ENCODE assay signal across 1 cellular context in the genomic region with DNA sequence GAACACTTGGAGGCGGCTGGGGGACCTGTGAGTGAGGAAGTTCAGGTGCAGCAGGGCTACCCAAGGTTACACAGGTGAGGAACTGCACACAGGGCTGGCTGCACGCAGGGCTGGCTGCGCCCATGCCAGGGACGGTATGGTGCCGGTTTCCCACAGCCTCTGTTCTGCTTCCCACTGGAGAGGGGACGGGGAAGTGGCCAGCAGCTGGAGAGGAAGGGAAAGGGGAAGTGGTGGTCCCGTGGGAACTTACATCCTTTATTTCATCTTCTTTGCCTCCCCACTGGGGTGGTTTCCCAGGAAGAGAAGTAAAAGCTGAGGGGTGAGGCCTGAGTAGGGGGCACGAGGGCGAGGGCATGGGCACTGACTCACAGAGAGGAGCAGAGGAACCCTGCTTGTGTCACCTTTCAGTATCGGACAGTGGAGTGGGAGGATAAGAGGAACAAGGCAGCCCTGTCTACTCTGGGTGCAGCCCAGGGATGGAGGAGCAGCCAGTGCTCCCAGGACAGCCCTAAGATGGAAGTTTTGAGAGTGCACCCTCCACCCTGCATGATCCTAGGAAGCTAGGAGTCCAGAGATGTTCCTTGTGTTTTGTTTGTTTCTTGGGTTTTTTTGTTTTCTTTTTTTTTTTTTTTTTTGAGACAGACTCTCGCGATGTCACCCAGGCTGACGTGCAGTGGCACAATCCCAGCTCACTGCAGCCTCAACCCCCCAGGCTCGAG.
TF ChIP-seq lines count a peak whose summit lies in the region.

No MANE protein-coding gene starts in this region.

TF ChIP-seq in GM12878, 131 proteins besides CTCF, POLR2A, EP300 and RAD21 (continued from another document):
- TF ChIP-seq SPI1 (IDR thresholded peaks at IDR 0.05; ENCODE audit: borderline replicate concordance, insufficient read depth, low read depth, low read length) (peak; percentile 84; the same call in 1 of the 2 replicates), NFIC (IDR thresholded peaks at IDR 0.05; ENCODE audit: low read depth, low read length) (no peak), HDAC2 (IDR thresholded peaks at IDR 0.05) (no peak), DPF2 (IDR thresholded peaks at IDR 0.05) (peak; percentile 55; the same call in 1 of the 2 replicates), IKZF1 (conservative IDR thresholded peaks at IDR 0.05) (peak; percentile 91), MTA2 (IDR thresholded peaks at IDR 0.05; ENCODE audit: low read depth) (peak; percentile 49; the same call in 1 of the 2 replicates), FOS (IDR thresholded peaks at IDR 0.05; ENCODE audit: borderline replicate concordance, extremely low read depth, insufficient read length) (no peak), GATAD2B (conservative IDR thresholded peaks at IDR 0.05; ENCODE audit: low read depth) (0 out of 2 replicates have a peak, but pooled peaks have one; percentile 45), IKZF2 (IDR thresholded peaks at IDR 0.05) (peak; percentile 76 to 78), ETV6 (conservative IDR thresholded peaks at IDR 0.05 in 1 of 2, IDR thresholded peaks at IDR 0.05 in 1 of 2; ENCODE audit: borderline replicate concordance in 1 of 2, low read depth in 1 of 2) (peak in 1 of 2 experiments; percentile 90; a peak in 2 of 4 replicates), BHLHE40 (IDR thresholded peaks at IDR 0.05; ENCODE audit: borderline replicate concordance in 1 of 2, low read depth in 2 of 2, low read length in 1 of 2) (no peak), TARDBP (IDR thresholded peaks at IDR 0.05; ENCODE audit: borderline replicate concordance) (no peak), MXI1 (IDR thresholded peaks at IDR 0.05; ENCODE audit: low read depth, low read length) (no peak), ZNF207 (IDR thresholded peaks at IDR 0.05; ENCODE audit: borderline replicate concordance) (no peak), RBBP5 (conservative IDR thresholded peaks at IDR 0.05) (no peak), MEF2B (IDR thresholded peaks at IDR 0.05; ENCODE audit: partially characterized antibody, poor library complexity, severe bottlenecking) (peak; percentile 43)
- TF ChIP-seq, protein P1, sequence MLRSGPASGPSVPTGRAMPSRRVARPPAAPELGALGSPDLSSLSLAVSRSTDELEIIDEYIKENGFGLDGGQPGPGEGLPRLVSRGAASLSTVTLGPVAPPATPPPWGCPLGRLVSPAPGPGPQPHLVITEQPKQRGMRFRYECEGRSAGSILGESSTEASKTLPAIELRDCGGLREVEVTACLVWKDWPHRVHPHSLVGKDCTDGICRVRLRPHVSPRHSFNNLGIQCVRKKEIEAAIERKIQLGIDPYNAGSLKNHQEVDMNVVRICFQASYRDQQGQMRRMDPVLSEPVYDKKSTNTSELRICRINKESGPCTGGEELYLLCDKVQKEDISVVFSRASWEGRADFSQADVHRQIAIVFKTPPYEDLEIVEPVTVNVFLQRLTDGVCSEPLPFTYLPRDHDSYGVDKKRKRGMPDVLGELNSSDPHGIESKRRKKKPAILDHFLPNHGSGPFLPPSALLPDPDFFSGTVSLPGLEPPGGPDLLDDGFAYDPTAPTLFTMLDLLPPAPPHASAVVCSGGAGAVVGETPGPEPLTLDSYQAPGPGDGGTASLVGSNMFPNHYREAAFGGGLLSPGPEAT (IDR thresholded peaks at IDR 0.05; ENCODE audit: low read depth): peak; percentile 40; the same call in 1 of the 2 replicates
